1 cellular context compared by ENCODE assay signal in the genomic region with DNA sequence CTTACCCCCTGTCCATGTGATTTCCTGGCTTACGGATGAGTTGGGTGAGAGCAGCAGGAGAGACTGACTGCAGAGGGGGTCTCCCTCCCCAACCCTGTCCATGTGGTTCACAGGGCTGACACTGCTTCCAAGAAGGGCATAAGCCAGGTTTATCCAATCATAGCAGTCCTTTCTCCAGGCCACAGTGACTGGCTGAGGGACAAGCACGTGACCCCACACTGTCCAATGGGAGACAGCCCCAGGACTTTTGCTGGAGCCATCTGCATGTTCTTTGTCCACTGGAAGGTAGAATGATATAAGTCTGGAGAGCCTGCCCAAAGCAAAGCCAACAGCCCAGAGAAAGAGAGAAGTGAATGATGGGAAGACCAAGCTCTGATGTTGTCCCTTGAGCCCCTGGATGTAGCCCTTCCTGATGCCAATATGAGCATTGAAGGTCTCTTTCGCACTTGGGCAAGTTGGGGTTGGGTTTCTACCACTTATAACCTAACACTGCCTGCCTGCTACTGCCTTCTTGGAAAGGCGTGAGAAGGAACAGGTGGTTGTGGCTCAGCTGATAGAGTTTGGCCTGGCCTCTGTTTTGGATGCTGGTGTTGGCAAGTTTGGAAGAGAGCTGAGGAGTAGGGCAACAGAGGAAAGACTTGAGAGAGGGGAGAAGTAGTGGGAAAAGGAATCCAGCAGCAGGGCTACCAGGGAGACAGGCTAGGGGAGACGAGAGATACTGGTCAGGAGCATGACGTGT.
TF ChIP-seq lines count a peak whose summit lies in the region.

No MANE protein-coding gene starts in this region.

TF ChIP-seq in HCT116, 20 proteins besides CTCF, POLR2A, EP300 and RAD21 (continued from another document):
- TF ChIP-seq YY1 (IDR thresholded peaks at IDR 0.05; ENCODE audit: extremely low read depth, insufficient replicate concordance, low read depth, low read length) (no peak), REST (IDR thresholded peaks at IDR 0.05; ENCODE audit: low read depth) (no peak), ZFX (IDR thresholded peaks at IDR 0.05) (no peak), EZH2 (IDR thresholded peaks at IDR 0.05) (no peak), EZH2phosphoT487 (IDR thresholded peaks at IDR 0.05; ENCODE audit: borderline replicate concordance) (no peak), CEBPB (IDR thresholded peaks at IDR 0.05; ENCODE audit: low read depth) (no peak), MAX (IDR thresholded peaks at IDR 0.05) (no peak), TCF7L2 (IDR thresholded peaks at IDR 0.05; ENCODE audit: borderline replicate concordance, extremely low read depth, insufficient read depth, insufficient read length) (no peak), ELF1 (IDR thresholded peaks at IDR 0.05; ENCODE audit: borderline replicate concordance, low read depth) (no peak)
TF ChIP-seq in HCT116: peak in this region for 0.
